Comparison of ENCODE assay signal across 29 cellular contexts in genomic region chr3:100027321-100027720, GRCh38.
DNase-seq lines count a peak whose midpoint lies in the region; ATAC-seq, FAIRE-seq and TF ChIP-seq lines count a peak whose summit lies in the region.
"Had no signal": no experiment of that assay in that cellular context is flagged by ENCODE, and none has a peak within 500 bp of the region (broad histone marks: within the 10 kb centered on the region; RNA-seq: fewer than 3 reads in every experiment).

No MANE protein-coding gene starts in this region.

- CTCF ChIA-PET in mammary epithelial cell (lab: Charles Lee; ENCODE audit: low non-redundant PET) = no interaction called here
- CTCF ChIA-PET in MCF 10A (lab: Yijun Ruan, JAX) = no interaction called here

- no peaks in the 10 kb centered on the region for H3K36me3 ChIP-seq in mammary epithelial cell (ENCODE audit: insufficient read depth, low read length)
- H3K36me3 ChIP-seq: HAP-1 had no signal

- no peaks in the 10 kb centered on the region for H3K9me3 Mint-ChIP-seq in MCF 10A (ENCODE audit: unreplicated experiment)
- H3K9me3 Mint-ChIP-seq: CD8-positive, alpha-beta T cell; HFFc6 had no signal

- H3K79me2 ChIP-seq in mammary epithelial cell (ENCODE audit: insufficient read depth, low read length) = no peaks in the 10 kb centered on the region

- H3K4me3 ChIP-seq in mammary epithelial cell (replicated peaks in 1 of 3; ENCODE audit: insufficient read depth in 1 of 3, low read depth in 2 of 3, low read length in 3 of 3) = no peak overlapping the region
- H3K4me3 ChIP-seq: HAP-1, SK-N-MC had no signal

- intact Hi-C loops in mammary epithelial cell (cut with micrococcal nuclease) (no loop called here), MCF 10A (cut with micrococcal nuclease) (no loop called here)

- POLR2A ChIA-PET in MCF 10A (lab: Yijun Ruan, JAX) = no interaction called here

- H3K27me3 ChIP-seq in mammary epithelial cell (ENCODE audit: insufficient read depth, low read length) = no peaks in the 10 kb centered on the region

- FAIRE-seq in urothelium cell line (lab: Jason Lieb, UNC) = peak; percentile 81
- FAIRE-seq: GM18507, RCC 7860 had no signal

- BruUV-seq in mammary epithelial cell (replicated peaks; lab: Mats Ljungman, UMichigan) (no TSS peak), MCF 10A (replicated peaks; lab: Mats Ljungman, UMichigan) (no TSS peak)

- peaks cover 15% of the 10 kb centered on the region for H3K4me1 Mint-ChIP-seq in MCF 10A (ENCODE audit: insufficient read depth, unreplicated experiment)

- peaks cover 34% of the 10 kb centered on the region for H3K4me1 ChIP-seq in mammary epithelial cell (ENCODE audit: insufficient read depth, low read length)

- 88% methylated on average over 1 of the region's 1 CpG for WGBS in mammary epithelial cell (ENCODE audit: low coverage, missing lambda C conversion rate)

- no peaks in the 10 kb centered on the region for H3K36me3 Mint-ChIP-seq in MCF 10A (ENCODE audit: insufficient read depth, unreplicated experiment)

- no peaks in the 10 kb centered on the region for H4K20me1 ChIP-seq in mammary epithelial cell (ENCODE audit: insufficient read depth, low read length)

- H3K27ac ChIP-seq in mammary epithelial cell (ENCODE audit: insufficient read depth, low read depth, low read length) = no peak overlapping the region
- H3K27ac ChIP-seq: 22Rv1, C4-2B, SK-N-MC had no signal

- ATAC-seq in HG02884 (IDR thresholded peaks at IDR 0.05; ENCODE audit: unreplicated experiment) (no peak), HG03565 (IDR thresholded peaks at IDR 0.05; ENCODE audit: unreplicated experiment) (no peak)
- ATAC-seq: CD8-positive, alpha-beta T cell had no signal

- no peak overlapping the region for H3K4me2 ChIP-seq in mammary epithelial cell (ENCODE audit: insufficient read depth, low read depth, low read length)

- in situ Hi-C loops in mammary epithelial cell (cut with MboI; ENCODE audit: low sequenced_read_pairs in 2 of 2) = no loop called here

- TF ChIP-seq CTCF in mammary epithelial cell (conservative IDR thresholded peaks at IDR 0.05 in 1 of 2, IDR thresholded peaks at IDR 0.05 in 1 of 2; ENCODE audit: extremely low read depth in 1 of 2, insufficient read depth in 1 of 2, low read depth in 1 of 2, low read length in 2 of 2) (no peak), MCF 10A (IDR thresholded peaks at IDR 0.05; ENCODE audit: unreplicated experiment) (no peak)

- H3K4me3 Mint-ChIP-seq in MCF 10A (ENCODE audit: unreplicated experiment) = no peak overlapping the region
- H3K4me3 Mint-ChIP-seq: B cell; CD8-positive, alpha-beta T cell; HFFc6 had no signal

- H3K27me3 Mint-ChIP-seq in MCF 10A (ENCODE audit: insufficient read depth, unreplicated experiment) = no peaks in the 10 kb centered on the region
- H3K27me3 Mint-ChIP-seq: B cell had no signal

- H2AFZ ChIP-seq in mammary epithelial cell (ENCODE audit: low read depth, low read length) = no peak overlapping the region

- dilution Hi-C loops in mammary epithelial cell (cut with HindIII; ENCODE audit: low sequenced_read_pairs) = no loop called here

- H3K9ac ChIP-seq in mammary epithelial cell (ENCODE audit: insufficient read depth, low read length) = no peak overlapping the region

- no peak overlapping the region for H3K27ac Mint-ChIP-seq in MCF 10A (ENCODE audit: low read depth, unreplicated experiment)
- H3K27ac Mint-ChIP-seq: B cell; CD8-positive, alpha-beta T cell; HFFc6 had no signal

- DNase-seq in mammary epithelial cell (peak; percentile 11), MCF 10A (ENCODE audit: unreplicated experiment) (no peak), amniotic epithelial cell (ENCODE audit: low read depth) (peak; percentile 51), iris pigment epithelial cell (ENCODE audit: low read depth) (peak; percentile 53), urothelium cell line (ENCODE audit: low spot score) (no peak), anterior cingulate cortex (lab: John Stamatoyannopoulos, UW) (no peak)
- DNase-seq: Caco-2; CD8-positive, alpha-beta T cell; DMS79; GOT3; HFFc6; KBM-7; NCI-H1092; NCI-H1436; NCI-H187; NCI-H2081 treated with DMSO at 0.1 percent for 48 hours; NCI-H2171; NCI-H524 treated with DMSO at 0.1 percent for 48 hours; NCI-H774; SIG-M5 had no signal

- H3K9me3 ChIP-seq in mammary epithelial cell (replicated peaks; ENCODE audit: insufficient read depth, low read length) = no peaks in the 10 kb centered on the region
- H3K9me3 ChIP-seq: Caco-2, HAP-1 had no signal

Comparison
In these comparisons a context has a peak if more than half of its experiments do, and no peak if none do; other contexts are left out.
1. DNase-seq: peak in mammary epithelial cell (single experiment), amniotic epithelial cell (single experiment) and iris pigment epithelial cell (single experiment); none in MCF 10A (single experiment), urothelium cell line (single experiment) and anterior cingulate cortex (0 of 58).